Comparison of ENCODE assay signal across 19 cellular contexts in genomic region chr1:212121772-212122171, GRCh38.
A peak's percentile ranks its signal among the peaks of the same experiment; 100 is the strongest.
DNase-seq lines count a peak whose midpoint lies in the region; ATAC-seq, FAIRE-seq and TF ChIP-seq lines count a peak whose summit lies in the region.
"Had no signal": no experiment of that assay in that cellular context is flagged by ENCODE, and none has a peak within 500 bp of the region (broad histone marks: within the 10 kb centered on the region; RNA-seq: fewer than 3 reads in every experiment).

No MANE protein-coding gene starts in this region.

- no peak overlapping the region for H3K27ac Mint-ChIP-seq in stimulated activated naive CD8-positive, alpha-beta T cell treated with anti-CD3 and anti-CD28 coated beads, Interleukin-15, amount 100 ng/mL, for 72 hours
- peak overlapping the region; percentile 4 for H3K27ac Mint-ChIP-seq in T-helper 2 cell treated with Interferon-gamma antibody and Interleukin-4, amounts not matched to agents 5 μg/mL and 100 μg/mL, for 36 hours
- H3K27ac Mint-ChIP-seq: B cell; CD4-positive, alpha-beta T cell had no signal

- BruUV-seq in K562 (replicated peaks; lab: Mats Ljungman, UMichigan), result no TSS peak

- H3K9me3 Mint-ChIP-seq in stimulated activated naive CD8-positive, alpha-beta T cell treated with anti-CD3 and anti-CD28 coated beads, Interleukin-15, amount 100 ng/mL, for 72 hours, result no peaks in the 10 kb centered on the region
- no peaks in the 10 kb centered on the region for H3K9me3 Mint-ChIP-seq in T-helper 2 cell treated with Interferon-gamma antibody and Interleukin-4, amounts not matched to agents 5 μg/mL and 100 μg/mL, for 36 hours
- H3K9me3 Mint-ChIP-seq: CD4-positive, alpha-beta T cell had no signal

- TF ChIP-seq EP300 in K562 (IDR thresholded peaks at IDR 0.05; ENCODE audit: low read length), result no peak

- no peaks in the 10 kb centered on the region for H3K79me2 ChIP-seq in K562 (ENCODE audit: control insufficient read depth, insufficient read depth, low read length)

- peaks cover 5% of the 10 kb centered on the region for H3K4me1 Mint-ChIP-seq in stimulated activated naive CD8-positive, alpha-beta T cell treated with anti-CD3 and anti-CD28 coated beads, Interleukin-15, amount 100 ng/mL, for 72 hours
- peaks cover 35% of the 10 kb centered on the region for H3K4me1 Mint-ChIP-seq in T-helper 2 cell treated with Interferon-gamma antibody and Interleukin-4, amounts not matched to agents 5 μg/mL and 100 μg/mL, for 36 hours (ENCODE audit: low read depth)

- POLR2A ChIA-PET in K562 (lab: Yijun Ruan, JAX), result no interaction called here

- no peak overlapping the region for H3K9ac ChIP-seq in K562 (ENCODE audit: insufficient read depth in 1 of 2, low read depth in 2 of 2, low read length in 2 of 2)

- no peak for DNase-seq in stimulated activated naive CD8-positive, alpha-beta T cell treated with anti-CD3 and anti-CD28 coated beads, Interleukin-15, Interleukin-2, amounts not matched to agents 100 U/mL and 50 U/mL, for 24 hours
- no peak for DNase-seq in stimulated activated naive CD8-positive, alpha-beta T cell treated with anti-CD3 and anti-CD28 coated beads, Interleukin-15, amount 100 ng/mL, for 72 hours
- DNase-seq in T-helper 2 cell treated with Interferon-gamma antibody and Interleukin-4, amounts not matched to agents 5 μg/mL and 100 μg/mL, for 36 hours (ENCODE audit: low spot score), result peak; percentile 37
- DNase-seq in K562 (ENCODE audit: extremely low read depth in 1 of 4, low spot score in 3 of 4) (peak in 1 of 4 experiments; percentile 32), NCI-H226 (no peak), NCI-H1436 (lab: John Stamatoyannopoulos, UW) (no peak)
- DNase-seq: Calu3; CD4-positive, alpha-beta T cell; DMS53; Kasumi-1; MM.1S; NCI-H1105; NCI-H187; NCI-H526 treated with DMSO at 0.1 percent for 48 hours; SJCRH30 had no signal

- H3K27me3 Mint-ChIP-seq in stimulated activated naive CD8-positive, alpha-beta T cell treated with anti-CD3 and anti-CD28 coated beads, Interleukin-15, amount 100 ng/mL, for 72 hours, result no peaks in the 10 kb centered on the region
- H3K27me3 Mint-ChIP-seq in T-helper 2 cell treated with Interferon-gamma antibody and Interleukin-4, amounts not matched to agents 5 μg/mL and 100 μg/mL, for 36 hours (ENCODE audit: low read depth), result no peaks in the 10 kb centered on the region
- H3K27me3 Mint-ChIP-seq: B cell; CD4-positive, alpha-beta T cell had no signal

- intact Hi-C loops in K562 (cut with micrococcal nuclease), result no loop called here

- H3K9me1 ChIP-seq in K562 (ENCODE audit: control insufficient read depth, insufficient read depth, low read length), result no peaks in the 10 kb centered on the region

- in situ Hi-C loops in K562 (cut with MboI), result no loop called here

- CTCF ChIA-PET in K562 (lab: Yijun Ruan, JAX; ENCODE audit: low intra/inter-chr PET ratio), result no interaction called here

- TF ChIP-seq POLR2A in K562 (conservative IDR thresholded peaks at IDR 0.05), result no peak

- peaks cover 2 to 25% of the 10 kb centered on the region in 2 experiments for H3K4me1 ChIP-seq in K562 (replicated peaks in 1 of 2; ENCODE audit: control insufficient read depth in 2 of 2, insufficient read depth in 2 of 2, low read length in 2 of 2)
- H3K4me1 ChIP-seq: SJCRH30 had no signal

- H2AFZ ChIP-seq in K562 (ENCODE audit: low read depth, low read length), result no peak overlapping the region

- no peaks in the 10 kb centered on the region for H4K20me1 ChIP-seq in K562 (replicated peaks; ENCODE audit: control insufficient read depth, insufficient read depth, low read length)

- peak; percentile 60 for ATAC-seq in stimulated activated naive CD8-positive, alpha-beta T cell treated with anti-CD3 and anti-CD28 coated beads, Interleukin-15, Interleukin-2, amounts not matched to agents 100 U/mL and 50 U/mL, for 24 hours
- no peak for ATAC-seq in stimulated activated naive CD8-positive, alpha-beta T cell treated with anti-CD3 and anti-CD28 coated beads, Interleukin-15, amount 100 ng/mL, for 72 hours
- ATAC-seq in K562, result no peak; the same call in 1 of the 3 replicates
- no peak for ATAC-seq in HG03097 (IDR thresholded peaks at IDR 0.05; ENCODE audit: low FRiP score, unreplicated experiment)

- TF ChIP-seq RAD21 in K562 (CRISPR knock-in tag; conservative IDR thresholded peaks at IDR 0.05 in 1 of 2, IDR thresholded peaks at IDR 0.05 in 1 of 2), result no peak

- 5% methylated on average over 2 of the region's 2 CpGs for WGBS in K562 (ENCODE audit: insufficient coverage, low coverage, missing lambda C conversion rate)

- H3K4me3 Mint-ChIP-seq in stimulated activated naive CD8-positive, alpha-beta T cell treated with anti-CD3 and anti-CD28 coated beads, Interleukin-15, amount 100 ng/mL, for 72 hours, result no peak overlapping the region
- H3K4me3 Mint-ChIP-seq in T-helper 2 cell treated with Interferon-gamma antibody and Interleukin-4, amounts not matched to agents 5 μg/mL and 100 μg/mL, for 36 hours, result no peak overlapping the region
- H3K4me3 Mint-ChIP-seq: B cell; CD4-positive, alpha-beta T cell had no signal

- no peaks in the 10 kb centered on the region for H3K9me3 ChIP-seq in K562 (replicated peaks; ENCODE audit: control insufficient read depth, insufficient read depth, low read depth, low read length)

- peak; percentile 26 for FAIRE-seq in K562 (lab: Jason Lieb, UNC)
- FAIRE-seq: H54 had no signal

- TF ChIP-seq CTCF in K562 (IDR thresholded peaks at IDR 0.05 in 2 of 3, conservative IDR thresholded peaks at IDR 0.05 in 1 of 3; ENCODE audit: insufficient read depth in 2 of 3, low read depth in 1 of 3, low read length in 3 of 3), result no peak

- no peaks in the 10 kb centered on the region for H3K27me3 ChIP-seq in K562 (ENCODE audit: control insufficient read depth in 2 of 2, insufficient read depth in 2 of 2, low read length in 2 of 2)
- H3K27me3 ChIP-seq: SJCRH30 had no signal

- H3K4me2 ChIP-seq in K562 (ENCODE audit: insufficient read depth, low read length), result no peak overlapping the region

- H3K36me3 Mint-ChIP-seq in T-helper 2 cell treated with Interferon-gamma antibody and Interleukin-4, amounts not matched to agents 5 μg/mL and 100 μg/mL, for 36 hours (ENCODE audit: low read depth), result peaks cover 6% of the 10 kb centered on the region

- H3K4me3 ChIP-seq in K562, result no peak overlapping the region
- H3K4me3 ChIP-seq: SJCRH30 had no signal

- no peak overlapping the region for H3K27ac ChIP-seq in K562 (ENCODE audit: extremely low read depth, low read depth, low read length)
- H3K27ac ChIP-seq: RWPE1, SJCRH30 had no signal

- peaks cover 13% of the 10 kb centered on the region; the same call in 2 of the 3 replicates for H3K36me3 ChIP-seq in K562 (ENCODE audit: control insufficient read depth, insufficient read depth, low read length)

TF ChIP-seq in K562, 482 proteins besides CTCF, POLR2A, EP300 and RAD21 (continues in another document):
- TF ChIP-seq KAT7 (CRISPR knock-in tag; IDR thresholded peaks at IDR 0.05; ENCODE audit: borderline replicate concordance) (no peak), HMBOX1 (IDR thresholded peaks at IDR 0.05) (peak; percentile 60; the same call in 1 of the 2 replicates), ESRRA (IDR thresholded peaks at IDR 0.05; ENCODE audit: borderline replicate concordance, low read depth) (peak; percentile 47; the same call in 1 of the 2 replicates), SFPQ (IDR thresholded peaks at IDR 0.05; ENCODE audit: low read depth, low read length) (no peak), HCFC1 (IDR thresholded peaks at IDR 0.05; ENCODE audit: low read depth, low read length) (no peak), PHTF2 (CRISPR knock-in tag; IDR thresholded peaks at IDR 0.05) (no peak), RBM14 (IDR thresholded peaks at IDR 0.05; ENCODE audit: borderline replicate concordance, insufficient read depth, low read depth, low read length) (no peak), MNT (conservative IDR thresholded peaks at IDR 0.05) (no peak), ZNF644 (tag; IDR thresholded peaks at IDR 0.05; ENCODE audit: low read depth) (no peak), ILF3 (IDR thresholded peaks at IDR 0.05; ENCODE audit: borderline replicate concordance) (no peak), ZNF324 (CRISPR knock-in tag; IDR thresholded peaks at IDR 0.05) (0 out of 2 replicates have a peak, but pooled peaks have one; percentile 11)
